ENCODE assay signal across 35 cellular contexts in genomic region chr10:93513091-93513490, GRCh38. TPM values are rescaled to one million over a fixed set of nuclear protein-coding genes. Genes with fewer than 3 reads are reported as not detected.
"Had no signal": no experiment of that assay in that cellular context is flagged by ENCODE, and none has a peak within 500 bp of the region (broad histone marks: within the 10 kb centered on the region; RNA-seq: fewer than 3 reads in every experiment).

No MANE protein-coding gene starts in this region.

- H3K27me3 ChIP-seq: ascending aorta, heart right ventricle, pancreas, sigmoid colon, stomach, suprapubic skin, tibial artery, upper lobe of right lung had no signal

- H3K4me1 ChIP-seq: pancreas, psoas muscle, stomach had no signal

- ATAC-seq: activated CD4-positive, CD25-positive, alpha-beta regulatory T cell treated with anti-CD3 and anti-CD28 coated beads, Interleukin-2, amount 50 U/mL, for 24 hours; effector memory CD8-positive, alpha-beta T cell; heart right ventricle; naive thymus-derived CD4-positive, alpha-beta T cell; pancreas; psoas muscle; stimulated activated memory B cell treated with anti-CD40 and anti-IgM and Interleukin-4, amounts not matched to agents 10 μg/mL and 1 μg/mL and 100 μg/mL, for 72 hours; upper lobe of right lung had no signal

- H3K4me3 ChIP-seq: ascending aorta, heart right ventricle, pancreas, psoas muscle, sigmoid colon, smooth muscle cell, stomach, suprapubic skin, tibial artery, upper lobe of right lung had no signal

- H3K9me3 ChIP-seq: ascending aorta, heart right ventricle, pancreas, psoas muscle, sigmoid colon, stomach, suprapubic skin, tibial artery, upper lobe of right lung had no signal

- H3K4me2 ChIP-seq: smooth muscle cell had no signal

- H3K27ac ChIP-seq: ascending aorta, heart right ventricle, pancreas, psoas muscle, sigmoid colon, stomach, suprapubic skin, tibial artery, upper lobe of right lung, VCaP had no signal

- H3K36me3 ChIP-seq: ascending aorta, pancreas, sigmoid colon, stomach, suprapubic skin, tibial artery, upper lobe of right lung had no signal

- DNase-seq: activated CD4-positive, alpha-beta memory T cell treated with anti-CD3 and anti-CD28 coated beads for 36 hours; activated CD4-positive, alpha-beta T cell treated with anti-CD3 and anti-CD28 coated beads, Interleukin-2, amount 10 ng/mL, durations not matched to agents 24 days and 14 days; activated CD8-positive, alpha-beta memory T cell treated with anti-CD3 and anti-CD28 coated beads, Interleukin-2, amount 50 U/mL, for 4 hours; activated gamma-delta T cell; activated naive CD4-positive, alpha-beta T cell treated with anti-CD3 and anti-CD28 coated beads, Interleukin-2, amount 10 ng/mL, durations not matched to agents 7 days and 5 days; activated naive CD8-positive, alpha-beta T cell treated with anti-CD3 and anti-CD28 coated beads, Interleukin-2, amount 10 ng/mL, durations not matched to agents 7 days and 5 days; activated T-cell treated with anti-CD3 and anti-CD28 coated beads, Interleukin-2, amount 50 U/mL, for 1 hour; caudate nucleus; cortex of kidney; effector memory CD8-positive, alpha-beta T cell; heart right ventricle; midbrain; naive thymus-derived CD4-positive, alpha-beta T cell; pancreas; psoas muscle; sigmoid colon; stimulated activated CD4-positive, alpha-beta T cell treated with anti-CD3 and anti-CD28 coated beads, Interleukin-1b, Interleukin-23, amount 100 ng/mL, for 48 hours; stimulated activated CD4-positive, alpha-beta T cell treated with anti-CD3 and anti-CD28 coated beads, Interleukin-4, amount 100 ng/mL, for 4 hours; stimulated activated CD8-positive, alpha-beta memory T cell treated with anti-CD3 and anti-CD28 coated beads, Interleukin-4, amount 100 ng/mL, for 48 hours; stomach; T-helper 9 cell; tibial artery; upper lobe of right lung had no signal

RNA-seq across cellular contexts. Expression of gene CEP55, which starts 16.7 kb away (rescaled TPM):
- total RNA-seq: ascending aorta had no signal
- polyA plus RNA-seq: naive thymus-derived CD4-positive, alpha-beta T cell had no signal

RNA-seq across cellular contexts. Expression of gene MYOF, which starts 31.0 kb away (rescaled TPM):
- polyA plus RNA-seq: naive thymus-derived CD4-positive, alpha-beta T cell had no signal

RNA-seq across cellular contexts. Expression of gene FFAR4, which starts 53.4 kb away (rescaled TPM):
- total RNA-seq: activated CD4-positive, alpha-beta memory T cell treated with anti-CD3 and anti-CD28 coated beads for 36 hours; activated CD4-positive, alpha-beta T cell treated with anti-CD3 and anti-CD28 coated beads, Interleukin-2, amount 10 ng/mL, durations not matched to agents 24 days and 14 days; activated CD8-positive, alpha-beta memory T cell treated with anti-CD3 and anti-CD28 coated beads for 36 hours; activated naive CD8-positive, alpha-beta T cell treated with anti-CD3 and anti-CD28 coated beads, Interleukin-2, amount 10 ng/mL, durations not matched to agents 7 days and 5 days; activated T-helper 1 cell treated with anti-CD3 and anti-CD28 coated beads, Interleukin-12 subunit alpha, Interleukin-12 subunit beta, Interleukin-2, Interleukin-4 antibody, amounts not matched to agents 30 ng/mL and 10 ng/mL and 1 ng/mL, durations not matched to agents 14 hours and 24 hours and 36 hours; ascending aorta; chondrocyte; endothelial cell of umbilical vein; kidney epithelial cell; naive thymus-derived CD4-positive, alpha-beta T cell; smooth muscle cell had no signal
- polyA plus RNA-seq: endothelial cell of umbilical vein; naive thymus-derived CD4-positive, alpha-beta T cell; neural cell; smooth muscle cell had no signal
